In genomic region chr17:27624555-27624954, GRCh38 we compare ENCODE assay signal across 1 cellular context.
TF ChIP-seq lines count a peak whose summit lies in the region.

No MANE protein-coding gene starts in this region.

TF ChIP-seq in IMR-90, 13 proteins besides CTCF, POLR2A, EP300 and RAD21 (continued from another document):
- no peak for TF ChIP-seq USF2 (IDR thresholded peaks at IDR 0.05; ENCODE audit: low read depth, low read length)
- TF ChIP-seq CEBPB (IDR thresholded peaks at IDR 0.05; ENCODE audit: low read depth, low read length): no peak
- TF ChIP-seq MAFK (IDR thresholded peaks at IDR 0.05; ENCODE audit: low read depth, low read length): no peak
- TF ChIP-seq SMC3 (IDR thresholded peaks at IDR 0.05; ENCODE audit: low read depth, low read length): no peak
- no peak for TF ChIP-seq RFX5 (IDR thresholded peaks at IDR 0.05; ENCODE audit: low read depth, low read length)
